In genomic region chr6:88964509-88964908, GRCh38 we compare ENCODE assay signal across 10 cellular contexts. TPM values are rescaled to one million over a fixed set of nuclear protein-coding genes. Genes with fewer than 3 reads are reported as not detected.
DNase-seq lines count a peak whose midpoint lies in the region; ATAC-seq, FAIRE-seq and TF ChIP-seq lines count a peak whose summit lies in the region.
"Had no signal": no experiment of that assay in that cellular context is flagged by ENCODE, and none has a peak within 500 bp of the region (broad histone marks: within the 10 kb centered on the region; RNA-seq: fewer than 3 reads in every experiment).

No MANE protein-coding gene starts in this region.

- no peak overlapping the region for H3K14ac ChIP-seq in mesenchymal stem cell (ENCODE audit: low read length in 2 of 2)

- TF ChIP-seq CTCF in astrocyte (IDR thresholded peaks at IDR 0.05; ENCODE audit: insufficient read depth, low read depth, low read length), result no peak

- no peak overlapping the region for H3K27ac Mint-ChIP-seq in stimulated activated naive CD8-positive, alpha-beta T cell treated with anti-CD3 and anti-CD28 coated beads, Interleukin-15, Interleukin-2, amounts not matched to agents 100 ng/mL and 50 ng/mL, for 24 hours
- H3K27ac Mint-ChIP-seq in astrocyte (ENCODE audit: unreplicated experiment), result peak overlapping the region; percentile 19

- intact Hi-C loops in aorta (cut with DNase I), result no loop called here

- H3K9ac ChIP-seq in astrocyte (ENCODE audit: low read length) (peak overlapping the region; percentile 85), mesenchymal stem cell (ENCODE audit: low read length) (peak overlapping the region; percentile 86)

- no peak overlapping the region for H2BK12ac ChIP-seq in mesenchymal stem cell (ENCODE audit: low read length in 2 of 2)

- no peaks in the 10 kb centered on the region for H3K9me3 Mint-ChIP-seq in stimulated activated naive CD8-positive, alpha-beta T cell treated with anti-CD3 and anti-CD28 coated beads, Interleukin-15, Interleukin-2, amounts not matched to agents 100 ng/mL and 50 ng/mL, for 24 hours
- peaks cover 9% of the 10 kb centered on the region for H3K9me3 Mint-ChIP-seq in astrocyte (ENCODE audit: unreplicated experiment)

- H2BK120ac ChIP-seq in mesenchymal stem cell (ENCODE audit: low read depth, low read length), result no peak overlapping the region

- peaks cover 6% of the 10 kb centered on the region for H3K4me1 ChIP-seq in astrocyte (ENCODE audit: insufficient read depth, low read length)
- peaks cover 6% of the 10 kb centered on the region for H3K4me1 ChIP-seq in mesenchymal stem cell (ENCODE audit: control insufficient read depth, insufficient read depth, low read depth, low read length)
- H3K4me1 ChIP-seq in aorta (ENCODE audit: control insufficient read depth in 1 of 2, insufficient read depth in 2 of 2, low read length in 2 of 2), result no peaks in the 10 kb centered on the region

- peaks cover 7% of the 10 kb centered on the region for H3K79me1 ChIP-seq in mesenchymal stem cell (replicated peaks; ENCODE audit: low read length, poor library complexity, severe bottlenecking)

- H3K27me3 ChIP-seq in astrocyte (ENCODE audit: insufficient read depth, low read length) (no peaks in the 10 kb centered on the region), mesenchymal stem cell (ENCODE audit: control insufficient read depth in 1 of 2, insufficient read depth in 1 of 2, low read length in 2 of 2) (no peaks in the 10 kb centered on the region), aorta (ENCODE audit: control insufficient read depth in 1 of 2, insufficient read depth in 2 of 2, low read length in 1 of 2) (no peaks in the 10 kb centered on the region)
- H3K27me3 ChIP-seq: thyroid gland had no signal

- H4K8ac ChIP-seq in mesenchymal stem cell (ENCODE audit: low read length), result peak overlapping the region; percentile 69

- peaks cover 38% of the 10 kb centered on the region for H3K79me2 ChIP-seq in astrocyte (ENCODE audit: insufficient read depth, low read length)

- H3K27ac ChIP-seq in astrocyte (ENCODE audit: low read depth, low read length) (no peak overlapping the region), mesenchymal stem cell (ENCODE audit: low read length, poor library complexity, severe bottlenecking) (no peak overlapping the region), aorta (ENCODE audit: low read depth in 1 of 2, low read length in 2 of 2) (no peak overlapping the region)

- H3K9me3 ChIP-seq in astrocyte (ENCODE audit: insufficient read depth, low read depth, low read length) (no peaks in the 10 kb centered on the region), mesenchymal stem cell (ENCODE audit: control insufficient read depth, low read length) (peaks cover 27% of the 10 kb centered on the region), aorta (ENCODE audit: control insufficient read depth, low read length) (no peaks in the 10 kb centered on the region)
- H3K9me3 ChIP-seq: thyroid gland had no signal

- peak overlapping the region; percentile 38 for H2AK5ac ChIP-seq in mesenchymal stem cell (ENCODE audit: low read length, severe bottlenecking)

- H3K4me3 ChIP-seq in astrocyte (ENCODE audit: insufficient read depth, low read depth, low read length) (peak overlapping the region; percentile 85), mesenchymal stem cell (ENCODE audit: insufficient read depth in 1 of 2, low read depth in 1 of 2, low read length in 2 of 2) (peak overlapping the region in 1 of 2 experiments; percentile 100), aorta (ENCODE audit: low read length in 2 of 2) (peak overlapping the region; percentile 48 to 77)

- H3K36me3 ChIP-seq in astrocyte (ENCODE audit: insufficient read depth, low read length) (no peaks in the 10 kb centered on the region), mesenchymal stem cell (ENCODE audit: control insufficient read depth in 1 of 2, insufficient read depth in 2 of 2, low read depth in 1 of 2, low read length in 2 of 2) (no peaks in the 10 kb centered on the region), aorta (ENCODE audit: control insufficient read depth in 1 of 2, insufficient read depth in 2 of 2, low read length in 1 of 2) (no peaks in the 10 kb centered on the region)
- H3K36me3 ChIP-seq: thyroid gland had no signal

- DNase-seq in stimulated activated naive CD8-positive, alpha-beta T cell treated with anti-CD3 and anti-CD28 coated beads, Interleukin-15, Interleukin-2, amounts not matched to agents 100 U/mL and 50 U/mL, for 24 hours, result no peak
- DNase-seq in astrocyte (ENCODE audit: low read depth), result no peak
- DNase-seq in mesenchymal stem cell, result no peak
- DNase-seq in aorta, result no peak
- DNase-seq in NCI-H1092 (lab: John Stamatoyannopoulos, UW), result no peak
- no peak for DNase-seq in SW 1271 (lab: John Stamatoyannopoulos, UW)
- no peak for DNase-seq in amniotic stem cell (lab: John Stamatoyannopoulos, UW)
- DNase-seq: thyroid gland had no signal

- peak overlapping the region; percentile 99 for H3K4me3 Mint-ChIP-seq in stimulated activated naive CD8-positive, alpha-beta T cell treated with anti-CD3 and anti-CD28 coated beads, Interleukin-15, Interleukin-2, amounts not matched to agents 100 ng/mL and 50 ng/mL, for 24 hours
- peak overlapping the region; percentile 97 for H3K4me3 Mint-ChIP-seq in astrocyte (ENCODE audit: unreplicated experiment)

- no peak overlapping the region for H2BK15ac ChIP-seq in mesenchymal stem cell (ENCODE audit: low read depth, poor library complexity, severe bottlenecking)

- H3K4ac ChIP-seq in mesenchymal stem cell (ENCODE audit: low read depth in 1 of 2, low read length in 2 of 2), result peak overlapping the region in 1 of 2 experiments; percentile 6

- WGBS in mesenchymal stem cell, result 87% methylated on average over 5 of the region's 5 CpGs
- WGBS in aorta, 2 donors, result 52 to 60% methylated on average over 5 of the region's 5 CpGs

- no peak overlapping the region for H4K91ac ChIP-seq in mesenchymal stem cell (ENCODE audit: low read length)

- H3K36me3 Mint-ChIP-seq in stimulated activated naive CD8-positive, alpha-beta T cell treated with anti-CD3 and anti-CD28 coated beads, Interleukin-15, Interleukin-2, amounts not matched to agents 100 ng/mL and 50 ng/mL, for 24 hours (ENCODE audit: low read depth), result peaks cover 4% of the 10 kb centered on the region
- H3K36me3 Mint-ChIP-seq in astrocyte (ENCODE audit: low read depth, unreplicated experiment), result peaks cover 4% of the 10 kb centered on the region

- H2BK5ac ChIP-seq in mesenchymal stem cell (ENCODE audit: low read depth, low read length, poor library complexity, severe bottlenecking), result no peak overlapping the region

- peaks cover 10% of the 10 kb centered on the region for H4K20me1 ChIP-seq in astrocyte (ENCODE audit: insufficient read depth, low read length)

- H2AFZ ChIP-seq in astrocyte (ENCODE audit: low read depth, low read length), result peak overlapping the region; percentile 98
- H2AFZ ChIP-seq in mesenchymal stem cell (ENCODE audit: low read depth, low read length), result no peak overlapping the region

- no peak overlapping the region for H3K23ac ChIP-seq in mesenchymal stem cell (ENCODE audit: low read length in 2 of 2)

- H3K18ac ChIP-seq in mesenchymal stem cell (ENCODE audit: low read depth in 1 of 2, low read length in 2 of 2), result no peak overlapping the region

- H3K27me3 Mint-ChIP-seq in stimulated activated naive CD8-positive, alpha-beta T cell treated with anti-CD3 and anti-CD28 coated beads, Interleukin-15, Interleukin-2, amounts not matched to agents 100 ng/mL and 50 ng/mL, for 24 hours, result no peaks in the 10 kb centered on the region
- no peaks in the 10 kb centered on the region for H3K27me3 Mint-ChIP-seq in astrocyte (ENCODE audit: low read depth, unreplicated experiment)

- H3K4me1 Mint-ChIP-seq in stimulated activated naive CD8-positive, alpha-beta T cell treated with anti-CD3 and anti-CD28 coated beads, Interleukin-15, Interleukin-2, amounts not matched to agents 100 ng/mL and 50 ng/mL, for 24 hours (ENCODE audit: low read depth), result peaks cover 42% of the 10 kb centered on the region
- H3K4me1 Mint-ChIP-seq in astrocyte (ENCODE audit: low read depth, unreplicated experiment), result peaks cover 7% of the 10 kb centered on the region

- H3K4me2 ChIP-seq in astrocyte (ENCODE audit: low read length), result peak overlapping the region; percentile 97
- H3K4me2 ChIP-seq in mesenchymal stem cell (ENCODE audit: low read length, poor library complexity, severe bottlenecking), result no peak overlapping the region

- FAIRE-seq in astrocyte (lab: Jason Lieb, UNC), result no peak
- FAIRE-seq: G401.6 had no signal

- no peak for ATAC-seq in stimulated activated naive CD8-positive, alpha-beta T cell treated with anti-CD3 and anti-CD28 coated beads, Interleukin-15, Interleukin-2, amounts not matched to agents 100 U/mL and 50 U/mL, for 24 hours
- no peak for ATAC-seq in aorta (ENCODE audit: low FRiP score)

RNA-seq across cellular contexts. Expression of gene RNGTT, which starts 1.1 kb away (rescaled TPM):
- 16.0 and 16.4 TPM in 2 replicates for total RNA-seq in astrocyte
- 6.8 TPM for polyA plus RNA-seq in mesenchymal stem cell (2013, experiment 1 of 2)
- 7.1 TPM for polyA plus RNA-seq in mesenchymal stem cell (2013, experiment 2 of 2)
- total RNA-seq in aorta, result 10 to 100 TPM; 12.8 to 15.5 TPM
- 1 to 10 TPM; 4.1 to 7.0 TPM for polyA plus RNA-seq in aorta
